Comparison of ENCODE assay signal across 11 cellular contexts in genomic region chr1:35499652-35500176, GRCh38. TPM values are rescaled to one million over a fixed set of nuclear protein-coding genes. Genes with fewer than 3 reads are reported as not detected.
A peak's percentile ranks its signal among the peaks of the same experiment; 100 is the strongest.
DNase-seq lines count a peak whose midpoint lies in the region; ATAC-seq, FAIRE-seq and TF ChIP-seq lines count a peak whose summit lies in the region.
"Had no signal": no experiment of that assay in that cellular context is flagged by ENCODE, and none has a peak within 500 bp of the region (broad histone marks: within the 10 kb centered on the region; RNA-seq: fewer than 3 reads in every experiment).

No MANE protein-coding gene starts in this region.

- POLR2A ChIA-PET in WTC11 (lab: Charles Lee): interaction anchor here (0.7 to 0.8 kb wide), 2 partner anchors 27 to 276 kb away, joined by 4 to 6 read pairs; no protein-coding TSS in a partner anchor

- peak; percentile 30 for DNase-seq in CMK (ENCODE audit: low read depth)
- DNase-seq in GM12891 (ENCODE audit: insufficient read length, low spot score): no peak
- DNase-seq in WTC11 (ENCODE audit: low spot score): no peak
- DNase-seq in iPS-NIHi7 (ENCODE audit: extremely low spot score): peak; percentile 30
- no peak for DNase-seq in GM12892 (ENCODE audit: insufficient read length)
- no peak for DNase-seq in NCI-H526 treated with DMSO at 0.1 percent for 48 hours (lab: John Stamatoyannopoulos, UW)
- DNase-seq: GDM1, heart right ventricle, NCI-H1930, SJCRH30 had no signal

- H3K27ac Mint-ChIP-seq in WTC11: peak overlapping the region; percentile 66

- no peaks in the 10 kb centered on the region for H3K27me3 Mint-ChIP-seq in WTC11 (ENCODE audit: low read depth)

- TF ChIP-seq CTCF in WTC11 (IDR thresholded peaks at IDR 0.05): no peak

- H3K4me3 Mint-ChIP-seq in WTC11: no peak overlapping the region

- CTCF ChIA-PET in WTC11 (lab: Charles Lee): interaction anchor here (1.1 kb wide), 1 partner anchor 9 kb away, joined by 3 read pairs; no protein-coding TSS in a partner anchor

- peaks cover 8% of the 10 kb centered on the region; the same call in 1 of the 2 replicates for H3K36me3 Mint-ChIP-seq in WTC11

- no peaks in the 10 kb centered on the region for H3K9me3 Mint-ChIP-seq in WTC11

- TF ChIP-seq POLR2A in GM12891 (IDR thresholded peaks at IDR 0.05; ENCODE audit: low read depth, low read length): no peak
- TF ChIP-seq POLR2A in GM12892 (IDR thresholded peaks at IDR 0.05; ENCODE audit: low read depth, low read length): no peak

- no peak for ATAC-seq in WTC11
- no peak for ATAC-seq in GM19351 (IDR thresholded peaks at IDR 0.05; ENCODE audit: unreplicated experiment)

- no peaks in the 10 kb centered on the region for H3K4me1 Mint-ChIP-seq in WTC11

- FAIRE-seq in GM12891 (lab: Jason Lieb, UNC) (peak; percentile 35), GM12892 (lab: Jason Lieb, UNC) (no peak)

TF ChIP-seq in GM12891, 5 proteins besides CTCF, POLR2A, EP300 and RAD21:
- TF ChIP-seq PAX5 (IDR thresholded peaks at IDR 0.05; ENCODE audit: insufficient read depth, low read length, severe bottlenecking): no peak
- TF ChIP-seq POLR2AphosphoS5 (IDR thresholded peaks at IDR 0.05; ENCODE audit: low read depth, low read length): no peak
- TF ChIP-seq POU2F2 (IDR thresholded peaks at IDR 0.05; ENCODE audit: low read depth, low read length): no peak
- no peak for TF ChIP-seq TAF1 (IDR thresholded peaks at IDR 0.05; ENCODE audit: low read depth, low read length)
- TF ChIP-seq SPI1 (IDR thresholded peaks at IDR 0.05; ENCODE audit: low read depth, low read length): no peak

TF ChIP-seq in WTC11, 78 proteins besides CTCF, POLR2A, EP300 and RAD21 (continues in another document):
- TF ChIP-seq HMGXB4 (CRISPR knock-in tag; IDR thresholded peaks at IDR 0.05) (no peak), RORB (CRISPR knock-in tag; IDR thresholded peaks at IDR 0.05) (no peak), AFF4 (CRISPR knock-in tag; IDR thresholded peaks at IDR 0.05; ENCODE audit: borderline replicate concordance) (no peak), SP1 (CRISPR knock-in tag; conservative IDR thresholded peaks at IDR 0.05) (no peak), CBFB (CRISPR knock-in tag; IDR thresholded peaks at IDR 0.05; ENCODE audit: low read depth) (no peak), ZNF263 (CRISPR knock-in tag; IDR thresholded peaks at IDR 0.05; ENCODE audit: low read depth) (no peak), ZNF219 (CRISPR knock-in tag; IDR thresholded peaks at IDR 0.05; ENCODE audit: borderline replicate concordance) (no peak), ZNF532 (CRISPR knock-in tag; IDR thresholded peaks at IDR 0.05; ENCODE audit: borderline replicate concordance) (no peak)
- TF ChIP-seq, protein P1, sequence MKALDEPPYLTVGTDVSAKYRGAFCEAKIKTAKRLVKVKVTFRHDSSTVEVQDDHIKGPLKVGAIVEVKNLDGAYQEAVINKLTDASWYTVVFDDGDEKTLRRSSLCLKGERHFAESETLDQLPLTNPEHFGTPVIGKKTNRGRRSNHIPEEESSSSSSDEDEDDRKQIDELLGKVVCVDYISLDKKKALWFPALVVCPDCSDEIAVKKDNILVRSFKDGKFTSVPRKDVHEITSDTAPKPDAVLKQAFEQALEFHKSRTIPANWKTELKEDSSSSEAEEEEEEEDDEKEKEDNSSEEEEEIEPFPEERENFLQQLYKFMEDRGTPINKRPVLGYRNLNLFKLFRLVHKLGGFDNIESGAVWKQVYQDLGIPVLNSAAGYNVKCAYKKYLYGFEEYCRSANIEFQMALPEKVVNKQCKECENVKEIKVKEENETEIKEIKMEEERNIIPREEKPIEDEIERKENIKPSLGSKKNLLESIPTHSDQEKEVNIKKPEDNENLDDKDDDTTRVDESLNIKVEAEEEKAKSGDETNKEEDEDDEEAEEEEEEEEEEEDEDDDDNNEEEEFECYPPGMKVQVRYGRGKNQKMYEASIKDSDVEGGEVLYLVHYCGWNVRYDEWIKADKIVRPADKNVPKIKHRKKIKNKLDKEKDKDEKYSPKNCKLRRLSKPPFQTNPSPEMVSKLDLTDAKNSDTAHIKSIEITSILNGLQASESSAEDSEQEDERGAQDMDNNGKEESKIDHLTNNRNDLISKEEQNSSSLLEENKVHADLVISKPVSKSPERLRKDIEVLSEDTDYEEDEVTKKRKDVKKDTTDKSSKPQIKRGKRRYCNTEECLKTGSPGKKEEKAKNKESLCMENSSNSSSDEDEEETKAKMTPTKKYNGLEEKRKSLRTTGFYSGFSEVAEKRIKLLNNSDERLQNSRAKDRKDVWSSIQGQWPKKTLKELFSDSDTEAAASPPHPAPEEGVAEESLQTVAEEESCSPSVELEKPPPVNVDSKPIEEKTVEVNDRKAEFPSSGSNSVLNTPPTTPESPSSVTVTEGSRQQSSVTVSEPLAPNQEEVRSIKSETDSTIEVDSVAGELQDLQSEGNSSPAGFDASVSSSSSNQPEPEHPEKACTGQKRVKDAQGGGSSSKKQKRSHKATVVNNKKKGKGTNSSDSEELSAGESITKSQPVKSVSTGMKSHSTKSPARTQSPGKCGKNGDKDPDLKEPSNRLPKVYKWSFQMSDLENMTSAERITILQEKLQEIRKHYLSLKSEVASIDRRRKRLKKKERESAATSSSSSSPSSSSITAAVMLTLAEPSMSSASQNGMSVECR (CRISPR knock-in tag; IDR thresholded peaks at IDR 0.05; ENCODE audit: borderline replicate concordance): no peak

RNA-seq across cellular contexts. Expression of gene KIAA0319L, which starts 57.5 kb away (rescaled TPM):
- 18.1 TPM for polyA plus RNA-seq in GM12891 (2012; ENCODE audit: low read depth, missing spikeins)
- 66.3 to 71.7 TPM (median 70.0 TPM) in 3 replicates for total RNA-seq in WTC11 (2021)
- polyA plus RNA-seq in GM12892 (2012; ENCODE audit: missing spikeins): 22.1 TPM

RNA-seq across cellular contexts. Expression of gene NCDN, which starts 57.9 kb away (rescaled TPM):
- polyA plus RNA-seq in GM12891 (2012; ENCODE audit: low read depth, missing spikeins): 13.2 TPM
- 35.6 to 39.2 TPM (median 38.2 TPM) in 3 replicates for total RNA-seq in WTC11 (2021)
- polyA plus RNA-seq in GM12892 (2012; ENCODE audit: missing spikeins): 6.4 TPM

Comparison
In these comparisons a context has a peak if more than half of its experiments do, and no peak if none do; other contexts are left out.
1. DNase-seq: peak in CMK (single experiment) and iPS-NIHi7 (single experiment); none in GM12891 (single experiment), WTC11 (single experiment), GM12892 (single experiment) and NCI-H526 treated with DMSO at 0.1 percent for 48 hours (single experiment).